ENCODE assay signal across 22 cellular contexts in the genomic region with DNA sequence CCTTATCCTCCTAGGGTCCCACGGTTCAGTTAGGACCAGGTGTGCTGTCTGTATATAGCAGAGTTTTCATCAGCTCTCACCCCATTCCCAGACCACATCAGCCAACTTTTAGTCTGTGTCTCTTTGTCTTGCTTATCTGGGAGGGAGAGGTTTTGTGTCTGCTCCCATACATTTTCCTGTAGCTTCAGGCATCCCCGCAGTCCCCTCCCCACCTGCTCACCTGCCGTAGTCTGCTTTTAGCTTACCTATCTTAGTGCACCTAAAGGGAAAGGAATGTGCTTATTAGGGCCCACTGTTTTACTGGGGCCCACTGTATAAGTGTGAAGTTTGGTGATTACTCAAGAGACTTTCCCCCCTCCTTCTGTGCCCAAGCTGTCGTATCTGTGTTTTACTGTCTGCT.
"Had no signal": no experiment of that assay in that cellular context is flagged by ENCODE, and none has a peak within 500 bp of the region (broad histone marks: within the 10 kb centered on the region; RNA-seq: fewer than 3 reads in every experiment).

No MANE protein-coding gene starts in this region.

- H3K9me3 Mint-ChIP-seq: activated T-cell treated with anti-CD3 and anti-CD28 coated beads, Interleukin-2, amount 50 U/mL, for 4 hours; activated T-helper 2 cell treated with anti-CD3 and anti-CD28 coated beads, Interferon-gamma antibody, Interleukin-2, Interleukin-4, amounts not matched to agents 10 μg/mL and 5 μg/mL and 100 μg/mL, durations not matched to agents 14 hours and 24 hours and 36 hours; nephron had no signal

- DNase-seq: activated CD4-positive, alpha-beta T cell treated with anti-CD3 and anti-CD28 coated beads for 4 hours; activated CD4-positive, alpha-beta T cell treated with anti-CD3 and anti-CD28 coated beads, Interleukin-2, amount 50 U/mL, for 48 hours; activated CD4-positive, CD25-positive, alpha-beta regulatory T cell; activated CD8-positive, alpha-beta memory T cell treated with anti-CD3 and anti-CD28 coated beads, Interleukin-2, amount 50 U/mL, for 48 hours; activated naive CD4-positive, alpha-beta T cell; activated T-cell treated with anti-CD3 and anti-CD28 coated beads, Interleukin-2, amount 50 U/mL, for 4 hours; adrenal gland; central memory CD4-positive, alpha-beta T cell; dermis blood vessel endothelial cell; effector CD8-positive, alpha-beta T cell; foreskin melanocyte; pancreas; right cardiac atrium; stimulated activated CD4-positive, alpha-beta T cell treated with anti-CD3 and anti-CD28 coated beads, Interleukin-4, amount 100 ng/mL, for 24 hours; stimulated activated naive CD8-positive, alpha-beta T cell treated with anti-CD3 and anti-CD28 coated beads, Interleukin-15, Interleukin-2, amounts not matched to agents 100 U/mL and 50 U/mL, for 24 hours; T1000; upper lobe of left lung had no signal

- H3K36me3 ChIP-seq: adrenal gland, ascending aorta, pancreas, upper lobe of left lung had no signal

- H3K4me3 ChIP-seq: adrenal gland, ascending aorta, pancreas, upper lobe of left lung had no signal

- ATAC-seq: activated T-cell treated with anti-CD3 and anti-CD28 coated beads, Interleukin-2, amount 50 U/mL, for 4 hours; esophagus mucosa; pancreas; right cardiac atrium; stimulated activated naive CD8-positive, alpha-beta T cell treated with anti-CD3 and anti-CD28 coated beads, Interleukin-15, Interleukin-2, amounts not matched to agents 100 U/mL and 50 U/mL, for 24 hours had no signal

- H3K4me1 ChIP-seq: adrenal gland, ascending aorta, pancreas, upper lobe of left lung had no signal

- H3K27ac ChIP-seq: adrenal gland, ascending aorta, pancreas, upper lobe of left lung had no signal

- H3K27me3 ChIP-seq: ascending aorta, pancreas, upper lobe of left lung had no signal

- H3K27ac Mint-ChIP-seq: activated naive CD8-positive, alpha-beta T cell; activated T-helper 2 cell treated with anti-CD3 and anti-CD28 coated beads, Interferon-gamma antibody, Interleukin-2, Interleukin-4, amounts not matched to agents 10 μg/mL and 5 μg/mL and 100 μg/mL, durations not matched to agents 14 hours and 24 hours and 36 hours; nephron had no signal

- H3K4me3 Mint-ChIP-seq: activated naive CD8-positive, alpha-beta T cell; activated T-cell treated with anti-CD3 and anti-CD28 coated beads, Interleukin-2, amount 50 U/mL, for 4 hours; nephron had no signal

- H3K36me3 Mint-ChIP-seq: activated naive CD8-positive, alpha-beta T cell had no signal

- H3K27me3 Mint-ChIP-seq: activated naive CD8-positive, alpha-beta T cell had no signal
